Comparison of ENCODE assay signal across 33 cellular contexts in genomic region chr5:126101901-126102300, GRCh38.
"Had no signal": no experiment of that assay in that cellular context is flagged by ENCODE, and none has a peak within 500 bp of the region (broad histone marks: within the 10 kb centered on the region; RNA-seq: fewer than 3 reads in every experiment).

No MANE protein-coding gene starts in this region.

- H3K36me3 Mint-ChIP-seq: activated CD4-positive, alpha-beta memory T cell treated with anti-CD3 and anti-CD28 coated beads for 36 hours; activated naive CD8-positive, alpha-beta T cell treated with anti-CD3 and anti-CD28 coated beads for 36 hours had no signal

- H3K27me3 Mint-ChIP-seq: activated B cell treated with CpG ODN at 0.5 μM for 24 hours; activated CD4-positive, alpha-beta memory T cell treated with anti-CD3 and anti-CD28 coated beads for 36 hours; activated CD4-positive, alpha-beta T cell treated with anti-CD3 and anti-CD28 coated beads, Interleukin-2, amount 10 ng/mL, durations not matched to agents 24 days and 14 days; activated CD8-positive, alpha-beta T cell treated with anti-CD3 and anti-CD28 coated beads for 36 hours; activated naive CD8-positive, alpha-beta T cell treated with anti-CD3 and anti-CD28 coated beads for 36 hours; activated T-helper 17 cell treated with anti-CD3 and anti-CD28 coated beads, Interleukin-2, amount 50 U/mL, for 72 hours had no signal

- DNase-seq: activated B cell treated with CpG ODN at 0.5 μM for 24 hours; activated CD4-positive, alpha-beta memory T cell treated with anti-CD3 and anti-CD28 coated beads for 36 hours; activated CD4-positive, alpha-beta T cell treated with anti-CD3 and anti-CD28 coated beads for 4 hours; activated CD4-positive, alpha-beta T cell treated with anti-CD3 and anti-CD28 coated beads, Interleukin-2, amount 10 ng/mL, durations not matched to agents 24 days and 14 days; activated CD4-positive, alpha-beta T cell treated with anti-CD3 and anti-CD28 coated beads, Interleukin-2, amount 50 U/mL, for 1 hour; activated CD4-positive, alpha-beta T cell treated with anti-CD3 and anti-CD28 coated beads, Interleukin-2, amount 50 U/mL, for 4 hours; activated CD4-positive, CD25-positive, alpha-beta regulatory T cell treated with anti-CD3 and anti-CD28 coated beads, Interleukin-2, amount 50 U/mL, for 72 hours; activated CD8-positive, alpha-beta memory T cell treated with anti-CD3 and anti-CD28 coated beads, Interleukin-2, amount 50 U/mL, for 4 hours; activated CD8-positive, alpha-beta T cell treated with anti-CD3 and anti-CD28 coated beads for 36 hours; activated effector memory CD4-positive, alpha-beta T cell treated with anti-CD3 and anti-CD28 coated beads, Interleukin-2, amount 50 U/mL, for 16 hours; activated gamma-delta T cell treated with Interleukin-2 at 50 U/mL for 16 hours; activated naive CD4-positive, alpha-beta T cell; activated naive CD4-positive, alpha-beta T cell treated with anti-CD3 and anti-CD28 coated beads for 36 hours; activated naive CD4-positive, alpha-beta T cell treated with anti-CD3 and anti-CD28 coated beads, Interleukin-2, amount 50 U/mL, for 16 hours; activated naive CD8-positive, alpha-beta T cell treated with anti-CD3 and anti-CD28 coated beads for 36 hours; activated T-cell treated with anti-CD3 and anti-CD28 coated beads for 4 hours; activated T-cell treated with anti-CD3 and anti-CD28 coated beads, Interleukin-2, amount 50 U/mL, for 1 hour; activated T-cell treated with anti-CD3 and anti-CD28 coated beads, Interleukin-2, amount 50 U/mL, for 4 hours; activated T-cell treated with anti-CD3 and anti-CD28 coated beads, Interleukin-2, amount 50 U/mL, for 72 hours; adrenal gland; amniotic stem cell; aorta; body of pancreas; brain microvascular endothelial cell; central memory CD4-positive, alpha-beta T cell; T-helper 1 cell; T-helper 2 cell; T-helper 9 cell had no signal

- H3K9me3 Mint-ChIP-seq: activated B cell treated with CpG ODN at 0.5 μM for 24 hours; activated CD4-positive, alpha-beta T cell treated with anti-CD3 and anti-CD28 coated beads, Interleukin-2, amount 10 ng/mL, durations not matched to agents 24 days and 14 days; activated CD8-positive, alpha-beta T cell treated with anti-CD3 and anti-CD28 coated beads for 36 hours; activated naive CD8-positive, alpha-beta T cell treated with anti-CD3 and anti-CD28 coated beads for 36 hours; activated T-cell treated with anti-CD3 and anti-CD28 coated beads, Interleukin-2, amount 50 U/mL, for 4 hours; activated T-helper 1 cell treated with anti-CD3 and anti-CD28 coated beads, Interleukin-12 subunit alpha, Interleukin-12 subunit beta, Interleukin-2, Interleukin-4 antibody, amounts not matched to agents 30 ng/mL and 10 ng/mL and 1 ng/mL, durations not matched to agents 14 hours and 24 hours and 36 hours; activated T-helper 17 cell treated with anti-CD3 and anti-CD28 coated beads, Interleukin-2, amount 50 U/mL, for 72 hours had no signal

- H3K4me3 Mint-ChIP-seq: activated B cell treated with CpG ODN at 0.5 μM for 24 hours; activated CD4-positive, alpha-beta memory T cell treated with anti-CD3 and anti-CD28 coated beads for 36 hours; activated CD4-positive, alpha-beta T cell treated with anti-CD3 and anti-CD28 coated beads, Interleukin-2, amount 10 ng/mL, durations not matched to agents 24 days and 14 days; activated CD8-positive, alpha-beta T cell treated with anti-CD3 and anti-CD28 coated beads for 36 hours; activated naive CD4-positive, alpha-beta T cell treated with anti-CD3 and anti-CD28 coated beads for 36 hours; activated naive CD8-positive, alpha-beta T cell treated with anti-CD3 and anti-CD28 coated beads for 36 hours; activated T-cell treated with anti-CD3 and anti-CD28 coated beads, Interleukin-2, amount 50 U/mL, for 4 hours; activated T-cell treated with anti-CD3 and anti-CD28 coated beads, Interleukin-2, amount 50 U/mL, for 72 hours; activated T-helper 1 cell treated with anti-CD3 and anti-CD28 coated beads, Interleukin-12 subunit alpha, Interleukin-12 subunit beta, Interleukin-2, Interleukin-4 antibody, amounts not matched to agents 30 ng/mL and 10 ng/mL and 1 ng/mL, durations not matched to agents 14 hours and 24 hours and 36 hours; activated T-helper 17 cell treated with anti-CD3 and anti-CD28 coated beads, Interleukin-2, amount 50 U/mL, for 72 hours; T-helper 1 cell treated with Interleukin-12 subunit alpha and Interleukin-12 subunit beta and Interleukin-4 antibody, amounts not matched to agents 30 μg/mL and 1 μg/mL, for 36 hours; T-helper 2 cell treated with Interferon-gamma antibody and Interleukin-4, amounts not matched to agents 5 μg/mL and 100 μg/mL, for 36 hours had no signal

- H3K27ac Mint-ChIP-seq: activated B cell treated with CpG ODN at 0.5 μM for 24 hours; activated CD4-positive, alpha-beta memory T cell treated with anti-CD3 and anti-CD28 coated beads for 36 hours; activated CD4-positive, alpha-beta T cell treated with anti-CD3 and anti-CD28 coated beads, Interleukin-2, amount 10 ng/mL, durations not matched to agents 24 days and 14 days; activated CD8-positive, alpha-beta T cell treated with anti-CD3 and anti-CD28 coated beads for 36 hours; activated naive CD4-positive, alpha-beta T cell treated with anti-CD3 and anti-CD28 coated beads for 36 hours; activated naive CD4-positive, alpha-beta T cell treated with anti-CD3 and anti-CD28 coated beads, Interleukin-2, amount 50 U/mL, for 72 hours; activated naive CD8-positive, alpha-beta T cell treated with anti-CD3 and anti-CD28 coated beads for 36 hours; activated T-cell treated with anti-CD3 and anti-CD28 coated beads, Interleukin-2, amount 50 U/mL, for 72 hours; activated T-helper 1 cell treated with anti-CD3 and anti-CD28 coated beads, Interleukin-12 subunit alpha, Interleukin-12 subunit beta, Interleukin-2, Interleukin-4 antibody, amounts not matched to agents 30 ng/mL and 10 ng/mL and 1 ng/mL, durations not matched to agents 14 hours and 24 hours and 36 hours; activated T-helper 17 cell treated with anti-CD3 and anti-CD28 coated beads, Interleukin-2, amount 50 U/mL, for 72 hours; T-helper 1 cell treated with Interleukin-12 subunit alpha and Interleukin-12 subunit beta and Interleukin-4 antibody, amounts not matched to agents 30 μg/mL and 1 μg/mL, for 36 hours; T-helper 2 cell treated with Interferon-gamma antibody and Interleukin-4, amounts not matched to agents 5 μg/mL and 100 μg/mL, for 36 hours had no signal

- ATAC-seq: activated CD8-positive, alpha-beta T cell treated with anti-CD3 and anti-CD28 coated beads for 36 hours; activated naive CD4-positive, alpha-beta T cell treated with anti-CD3 and anti-CD28 coated beads, Interleukin-2, amount 50 U/mL, for 72 hours; activated T-cell treated with anti-CD3 and anti-CD28 coated beads, Interleukin-2, amount 50 U/mL, for 4 hours; activated T-cell treated with anti-CD3 and anti-CD28 coated beads, Interleukin-2, amount 50 U/mL, for 72 hours; activated T-helper 17 cell treated with anti-CD3 and anti-CD28 coated beads, Interleukin-2, amount 50 U/mL, for 72 hours; body of pancreas had no signal

- H3K4me1 Mint-ChIP-seq: activated B cell treated with CpG ODN at 0.5 μM for 24 hours; activated CD4-positive, alpha-beta T cell treated with anti-CD3 and anti-CD28 coated beads, Interleukin-2, amount 10 ng/mL, durations not matched to agents 24 days and 14 days; activated naive CD8-positive, alpha-beta T cell treated with anti-CD3 and anti-CD28 coated beads for 36 hours; activated T-helper 17 cell treated with anti-CD3 and anti-CD28 coated beads, Interleukin-2, amount 50 U/mL, for 72 hours had no signal
